In the genomic region with DNA sequence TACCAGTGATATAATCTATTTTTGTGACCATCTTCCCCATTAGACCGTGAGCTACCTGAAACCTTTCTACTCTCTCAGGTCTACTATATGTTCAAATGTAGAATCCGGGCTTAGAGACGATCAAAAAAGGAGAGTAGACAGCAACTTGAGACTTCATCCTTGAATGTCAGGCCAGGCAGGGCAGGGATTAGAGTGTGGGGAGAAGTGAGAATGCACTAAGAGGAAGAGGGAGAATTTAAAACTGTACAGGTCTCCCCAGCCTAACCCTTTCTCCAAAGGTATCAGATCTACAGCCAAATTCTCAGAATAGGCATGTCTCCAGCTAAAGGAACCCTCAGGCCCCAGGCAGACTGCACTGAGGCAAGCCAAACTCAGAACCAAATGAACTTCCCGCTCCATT, we compare ENCODE assay signal across 9 cellular contexts. TPM values are rescaled to one million over a fixed set of nuclear protein-coding genes. Genes with fewer than 3 reads are reported as not detected.
DNase-seq lines count a peak whose midpoint lies in the region; ATAC-seq and TF ChIP-seq lines count a peak whose summit lies in the region.
"Had no signal": no experiment of that assay in that cellular context is flagged by ENCODE, and none has a peak within 500 bp of the region (broad histone marks: within the 10 kb centered on the region; RNA-seq: fewer than 3 reads in every experiment).

No MANE protein-coding gene starts in this region.

- no peak for TF ChIP-seq CTCF in thyroid gland (IDR thresholded peaks at IDR 0.05)

- peak overlapping the region; percentile 85 for H3K4me3 Mint-ChIP-seq in activated CD8-positive, alpha-beta memory T cell treated with anti-CD3 and anti-CD28 coated beads, Interleukin-2, amount 10 ng/mL, durations not matched to agents 7 days and 5 days
- peak overlapping the region; percentile 95 for H3K4me3 Mint-ChIP-seq in activated naive CD8-positive, alpha-beta T cell treated with anti-CD3 and anti-CD28 coated beads, Interleukin-2, amount 50 U/mL, for 24 hours

- H3K4me1 Mint-ChIP-seq in activated CD8-positive, alpha-beta memory T cell treated with anti-CD3 and anti-CD28 coated beads, Interleukin-2, amount 10 ng/mL, durations not matched to agents 7 days and 5 days: peaks cover 39% of the 10 kb centered on the region
- H3K4me1 Mint-ChIP-seq in activated naive CD8-positive, alpha-beta T cell treated with anti-CD3 and anti-CD28 coated beads, Interleukin-2, amount 50 U/mL, for 24 hours: peaks cover 41% of the 10 kb centered on the region

- peaks cover 14 to 34% of the 10 kb centered on the region in 2 donors for H3K4me1 ChIP-seq in thyroid gland

- peaks cover 19 to 21% of the 10 kb centered on the region in 2 donors for H3K36me3 ChIP-seq in thyroid gland

- ATAC-seq in activated CD8-positive, alpha-beta memory T cell treated with anti-CD3 and anti-CD28 coated beads, Interleukin-2, amount 10 ng/mL, durations not matched to agents 7 days and 5 days: no peak
- ATAC-seq in activated naive CD8-positive, alpha-beta T cell treated with anti-CD3 and anti-CD28 coated beads, Interleukin-2, amount 50 U/mL, for 24 hours: no peak
- ATAC-seq in GM18511 (IDR thresholded peaks at IDR 0.05; ENCODE audit: unreplicated experiment): no peak

- H3K27me3 ChIP-seq in layer of hippocampus (ENCODE audit: control insufficient read depth, insufficient read depth, low read length) (no peaks in the 10 kb centered on the region), thyroid gland (no peaks in the 10 kb centered on the region)

- intact Hi-C loops in thyroid gland (cut with DNase I): loop anchor here (10.0 kb wide), 2 partner anchors 123 to 333 kb away; a partner anchor contains a TSS

- 39 to 56% methylated on average over 4 of the region's 4 CpGs for WGBS in thyroid gland, 2 donors

- CTCF ChIA-PET in activated CD8-positive, alpha-beta memory T cell treated with anti-CD3 and anti-CD28 coated beads, Interleukin-2, amount 10 ng/mL, durations not matched to agents 7 days and 5 days (lab: Charles Lee): interaction anchor here (0.7 to 4.4 kb wide), 8 partner anchors 9 to 82 kb away, joined by 3 to 19 read pairs (median 4); no protein-coding TSS in a partner anchor

- no peak for TF ChIP-seq POLR2A in thyroid gland (IDR thresholded peaks at IDR 0.05)

- peaks cover 17% of the 10 kb centered on the region for H3K36me3 Mint-ChIP-seq in activated CD8-positive, alpha-beta memory T cell treated with anti-CD3 and anti-CD28 coated beads, Interleukin-2, amount 10 ng/mL, durations not matched to agents 7 days and 5 days
- H3K36me3 Mint-ChIP-seq in activated naive CD8-positive, alpha-beta T cell treated with anti-CD3 and anti-CD28 coated beads, Interleukin-2, amount 50 U/mL, for 24 hours (ENCODE audit: low read depth): peaks cover 13% of the 10 kb centered on the region

- H3K9me3 ChIP-seq in thyroid gland: no peaks in the 10 kb centered on the region

- H3K9me3 Mint-ChIP-seq in activated CD8-positive, alpha-beta memory T cell treated with anti-CD3 and anti-CD28 coated beads, Interleukin-2, amount 10 ng/mL, durations not matched to agents 7 days and 5 days (ENCODE audit: low read depth): no peaks in the 10 kb centered on the region
- H3K9me3 Mint-ChIP-seq in activated naive CD8-positive, alpha-beta T cell treated with anti-CD3 and anti-CD28 coated beads, Interleukin-2, amount 50 U/mL, for 24 hours: no peaks in the 10 kb centered on the region

- no peak for DNase-seq in activated CD8-positive, alpha-beta memory T cell treated with anti-CD3 and anti-CD28 coated beads, Interleukin-2, amount 10 ng/mL, durations not matched to agents 7 days and 5 days
- no peak for DNase-seq in activated CD8-positive, alpha-beta memory T cell treated with anti-CD3 and anti-CD28 coated beads, Interleukin-2, amount 50 U/mL, for 48 hours
- DNase-seq in activated naive CD8-positive, alpha-beta T cell treated with anti-CD3 and anti-CD28 coated beads, Interleukin-2, amount 50 U/mL, for 24 hours: no peak
- DNase-seq in thyroid gland (no peak), A172 (ENCODE audit: low spot score) (no peak), DMS79 (lab: John Stamatoyannopoulos, UW) (no peak)
- DNase-seq: DMS79 treated with DMSO at 0.1 percent for 48 hours had no signal

- H3K27me3 Mint-ChIP-seq in activated CD8-positive, alpha-beta memory T cell treated with anti-CD3 and anti-CD28 coated beads, Interleukin-2, amount 10 ng/mL, durations not matched to agents 7 days and 5 days: no peaks in the 10 kb centered on the region
- H3K27me3 Mint-ChIP-seq in activated naive CD8-positive, alpha-beta T cell treated with anti-CD3 and anti-CD28 coated beads, Interleukin-2, amount 50 U/mL, for 24 hours: no peaks in the 10 kb centered on the region

- H3K27ac Mint-ChIP-seq in activated CD8-positive, alpha-beta memory T cell treated with anti-CD3 and anti-CD28 coated beads, Interleukin-2, amount 10 ng/mL, durations not matched to agents 7 days and 5 days: peak overlapping the region; percentile 85
- peak overlapping the region; percentile 95 for H3K27ac Mint-ChIP-seq in activated naive CD8-positive, alpha-beta T cell treated with anti-CD3 and anti-CD28 coated beads, Interleukin-2, amount 50 U/mL, for 24 hours

- H3K27ac ChIP-seq in layer of hippocampus (ENCODE audit: low read depth, low read length) (peak overlapping the region; percentile 97), thyroid gland (peak overlapping the region; percentile 92 to 98 (median 96))

- peak overlapping the region; percentile 56 to 99 (median 76) for H3K4me3 ChIP-seq in thyroid gland (replicated peaks in 1 of 3)

RNA-seq across cellular contexts. Expression of a gene that starts 0.9 kb away (rescaled TPM):
- total RNA-seq in activated CD8-positive, alpha-beta memory T cell treated with anti-CD3 and anti-CD28 coated beads, Interleukin-2, amount 10 ng/mL, durations not matched to agents 7 days and 5 days: 10 to 100 TPM; 63.4 to 66.5 TPM
- total RNA-seq in thyroid gland: 100 to 1,000 TPM; 127 to 204 (median 182) TPM
- total RNA-seq in A172 (2014; rRNA removed; shearing (Covaris generic)): 147 and 168 TPM in 2 replicates

RNA-seq across cellular contexts. Expression of a gene that starts 3.6 kb away (rescaled TPM):
- total RNA-seq in activated CD8-positive, alpha-beta memory T cell treated with anti-CD3 and anti-CD28 coated beads, Interleukin-2, amount 10 ng/mL, durations not matched to agents 7 days and 5 days: under 1 TPM in 1 of 2 experiments, not detected in 1; 0.23 TPM
- total RNA-seq in thyroid gland: not detected
- total RNA-seq in A172 (2014; rRNA removed; shearing (Covaris generic)): not detected in 2 replicates

RNA-seq across cellular contexts. Expression of a gene that starts 10.3 kb away (rescaled TPM):
- total RNA-seq in activated CD8-positive, alpha-beta memory T cell treated with anti-CD3 and anti-CD28 coated beads, Interleukin-2, amount 10 ng/mL, durations not matched to agents 7 days and 5 days: 10 to 100 TPM; 53.8 to 63.6 TPM
- 10 to 100 TPM; 21.5 to 49.6 (median 39.7) TPM for total RNA-seq in thyroid gland
- total RNA-seq in A172 (2014; rRNA removed; shearing (Covaris generic)): 81.5 and 94.6 TPM in 2 replicates

RNA-seq across cellular contexts. Expression of a gene that starts 21.5 kb away (rescaled TPM):
- 1 to 10 TPM; 4.0 to 9.2 TPM for total RNA-seq in activated CD8-positive, alpha-beta memory T cell treated with anti-CD3 and anti-CD28 coated beads, Interleukin-2, amount 10 ng/mL, durations not matched to agents 7 days and 5 days
- 10 to 100 TPM; 13.0 to 24.5 (median 14.1) TPM for total RNA-seq in thyroid gland
- 10.9 and 20.3 TPM in 2 replicates for total RNA-seq in A172 (2014; rRNA removed; shearing (Covaris generic))

RNA-seq across cellular contexts. Expression of a gene that starts 21.8 kb away (rescaled TPM):
- total RNA-seq in activated CD8-positive, alpha-beta memory T cell treated with anti-CD3 and anti-CD28 coated beads, Interleukin-2, amount 10 ng/mL, durations not matched to agents 7 days and 5 days: 100 to 1,000 TPM; 156 to 221 TPM
- 100 to 1,000 TPM; 259 to 342 (median 280) TPM for total RNA-seq in thyroid gland
- total RNA-seq in A172 (2014; rRNA removed; shearing (Covaris generic)): 113 and 161 TPM in 2 replicates
